ENCODE assay signal across 21 cellular contexts in the genomic region with DNA sequence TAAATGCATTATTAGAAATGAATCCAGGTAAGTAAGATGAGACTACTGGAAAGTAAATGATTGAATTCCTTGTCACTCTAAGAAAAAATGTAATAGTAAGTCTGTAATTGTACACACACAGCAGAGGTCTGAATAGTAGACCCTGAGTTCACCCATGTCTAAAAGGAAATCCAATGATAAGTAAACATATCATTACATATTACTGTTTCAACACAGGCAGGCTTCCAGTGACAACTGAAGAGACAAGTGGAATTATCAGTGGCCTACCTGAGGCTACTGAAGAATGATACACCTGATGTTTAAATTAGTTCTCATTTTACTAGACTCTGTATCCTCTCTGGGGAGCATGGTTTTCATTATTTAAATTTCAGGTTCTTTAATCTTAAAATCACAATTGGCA. TPM values are rescaled to one million over a fixed set of nuclear protein-coding genes. Genes with fewer than 3 reads are reported as not detected.
DNase-seq lines count a peak whose midpoint lies in the region; ATAC-seq and TF ChIP-seq lines count a peak whose summit lies in the region.
"Had no signal": no experiment of that assay in that cellular context is flagged by ENCODE, and none has a peak within 500 bp of the region (broad histone marks: within the 10 kb centered on the region; RNA-seq: fewer than 3 reads in every experiment).

No MANE protein-coding gene starts in this region.

- peaks cover 0 to 30% (median 0%) of the 10 kb centered on the region in 4 donors for H3K4me1 ChIP-seq in Peyer's patch
- peaks cover 0 to 20% (median 8%) of the 10 kb centered on the region in 9 donors for H3K4me1 ChIP-seq in heart right ventricle

- H3K4me3 ChIP-seq in Peyer's patch (no peak overlapping the region), heart right ventricle (no peak overlapping the region)
- H3K4me3 ChIP-seq: esophagus squamous epithelium, skin epidermis had no signal

- TF ChIP-seq POLR2A in Peyer's patch (IDR thresholded peaks at IDR 0.05): no peak

- intact Hi-C loops in heart right ventricle (cut with DNase I): no loop called here

- TF ChIP-seq CTCF in Peyer's patch (IDR thresholded peaks at IDR 0.05): no peak
- TF ChIP-seq CTCF in heart right ventricle (IDR thresholded peaks at IDR 0.05): no peak

- peak; percentile 1 for ATAC-seq in GM19043 (IDR thresholded peaks at IDR 0.05; ENCODE audit: low read depth, unreplicated experiment)
- peak; percentile 7 for ATAC-seq in HG03460 (IDR thresholded peaks at IDR 0.05; ENCODE audit: unreplicated experiment)
- no peak for ATAC-seq in GM21786 (IDR thresholded peaks at IDR 0.05; ENCODE audit: unreplicated experiment)
- ATAC-seq in heart right ventricle: no peak
- ATAC-seq: effector memory CD8-positive, alpha-beta T cell; HCT116 had no signal

- peak overlapping the region in 3 of 4 donors; percentile 18 to 78 (median 68) for H3K27ac ChIP-seq in Peyer's patch
- no peak overlapping the region for H3K27ac ChIP-seq in heart right ventricle
- H3K27ac ChIP-seq: esophagus squamous epithelium, skin epidermis had no signal

- H3K27me3 ChIP-seq in Peyer's patch (no peaks in the 10 kb centered on the region), heart right ventricle (no peaks in the 10 kb centered on the region)
- H3K27me3 ChIP-seq: esophagus squamous epithelium had no signal

- no peak for DNase-seq in Peyer's patch
- peak; percentile 17 for DNase-seq in renal cortical epithelial cell (ENCODE audit: low read depth)
- no peak for DNase-seq in NAMALWA (ENCODE audit: low spot score)
- no peak for DNase-seq in heart right ventricle
- DNase-seq in activated effector memory CD4-positive, alpha-beta T cell treated with Interleukin-2 at 50 U/mL for 16 hours: no peak
- DNase-seq: activated CD4-positive, alpha-beta T cell treated with anti-CD3 and anti-CD28 coated beads, Interleukin-2, amount 10 ng/mL, durations not matched to agents 24 days and 14 days; activated naive CD8-positive, alpha-beta T cell treated with anti-CD3 and anti-CD28 coated beads, Interleukin-2, amount 10 ng/mL, durations not matched to agents 7 days and 5 days; effector memory CD8-positive, alpha-beta T cell; esophagus squamous epithelium; midbrain; NCI-H1092; NCI-H2107; PC-3; SHP77 treated with DMSO at 0.1 percent for 48 hours; stimulated activated CD4-positive, alpha-beta T cell treated with anti-CD3 and anti-CD28 coated beads, Interleukin-2, amount 100 ng/mL, for 24 hours; trophoblast cell had no signal

- H3K9me3 ChIP-seq in Peyer's patch (no peaks in the 10 kb centered on the region), heart right ventricle (no peaks in the 10 kb centered on the region)
- H3K9me3 ChIP-seq: esophagus squamous epithelium had no signal

- no peaks in the 10 kb centered on the region for H3K36me3 ChIP-seq in Peyer's patch
- no peaks in the 10 kb centered on the region for H3K36me3 ChIP-seq in heart right ventricle
- H3K36me3 ChIP-seq: esophagus squamous epithelium had no signal

RNA-seq across cellular contexts. Expression of gene CCNL1, which starts 6.2 kb away (rescaled TPM):
- 100 to 1,000 TPM; 309 to 477 (median 414) TPM for total RNA-seq in Peyer's patch
- 59.6 and 110 TPM in 2 replicates for total RNA-seq in renal cortical epithelial cell
- total RNA-seq in heart right ventricle: 10 to 100 TPM; 19.1 to 52.5 (median 24.7) TPM
- polyA plus RNA-seq in heart right ventricle: 10 to 100 TPM; 23.7 to 77.3 TPM

Comparison
In these comparisons a context has a peak if more than half of its experiments do, and no peak if none do; other contexts are left out.
1. ATAC-seq: peak in GM19043 (single experiment) and HG03460 (single experiment); none in GM21786 (single experiment) and heart right ventricle (0 of 8).
2. H3K27ac ChIP-seq: peak in Peyer's patch (3 of 4); none in heart right ventricle (0 of 10).